Comparison of ENCODE assay signal across 13 cellular contexts in the genomic region with DNA sequence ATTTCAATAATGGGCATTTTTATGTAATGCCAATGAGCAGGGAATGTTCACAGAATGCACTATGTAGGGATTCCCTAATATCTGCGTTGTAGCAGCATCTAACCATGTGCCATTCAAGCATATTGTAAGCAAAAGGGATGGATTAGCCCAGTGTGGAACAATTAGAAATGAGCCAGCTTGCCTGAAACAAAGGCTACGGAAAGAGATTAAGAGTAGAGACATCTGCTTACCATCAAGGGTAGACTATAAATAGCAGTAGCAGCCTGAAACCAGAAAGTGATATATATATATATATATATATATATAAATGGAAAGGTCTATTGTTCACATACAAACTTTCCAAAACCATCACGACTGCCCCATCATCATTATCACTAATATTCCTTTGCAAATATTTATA. TPM values are rescaled to one million over a fixed set of nuclear protein-coding genes. Genes with fewer than 3 reads are reported as not detected.
DNase-seq lines count a peak whose midpoint lies in the region; ATAC-seq and TF ChIP-seq lines count a peak whose summit lies in the region.
"Had no signal": no experiment of that assay in that cellular context is flagged by ENCODE, and none has a peak within 500 bp of the region (broad histone marks: within the 10 kb centered on the region; RNA-seq: fewer than 3 reads in every experiment).

No MANE protein-coding gene starts in this region.

- H3K9me3 Mint-ChIP-seq in neural progenitor cell = peaks cover 2% of the 10 kb centered on the region
- H3K9me3 Mint-ChIP-seq in activated naive CD8-positive, alpha-beta T cell treated with anti-CD3 and anti-CD28 coated beads for 36 hours = peaks cover 3% of the 10 kb centered on the region

- H3K27ac ChIP-seq in cardiac muscle cell (peak overlapping the region; percentile 45), right atrium auricular region (no peak overlapping the region), neural progenitor cell (no peak overlapping the region)
- H3K27ac ChIP-seq: ovary had no signal

- H3K27me3 ChIP-seq in cardiac muscle cell = no peaks in the 10 kb centered on the region
- no peaks in the 10 kb centered on the region for H3K27me3 ChIP-seq in right atrium auricular region
- no peaks in the 10 kb centered on the region for H3K27me3 ChIP-seq in neural progenitor cell
- H3K27me3 ChIP-seq: ovary had no signal

- H3F3A ChIP-seq in neural progenitor cell (ENCODE audit: low read depth) = no peaks in the 10 kb centered on the region

- ATAC-seq in HG02642 (IDR thresholded peaks at IDR 0.05; ENCODE audit: poor library complexity, unreplicated experiment) (peak; percentile 42), HG03469 (IDR thresholded peaks at IDR 0.05; ENCODE audit: unreplicated experiment) (peak; percentile 22)

- peaks cover 3% of the 10 kb centered on the region for H3K27me3 Mint-ChIP-seq in neural progenitor cell (ENCODE audit: insufficient read depth, low read depth)
- no peaks in the 10 kb centered on the region for H3K27me3 Mint-ChIP-seq in activated naive CD8-positive, alpha-beta T cell treated with anti-CD3 and anti-CD28 coated beads for 36 hours

- no peaks in the 10 kb centered on the region for H3K36me3 Mint-ChIP-seq in neural progenitor cell
- H3K36me3 Mint-ChIP-seq in activated naive CD8-positive, alpha-beta T cell treated with anti-CD3 and anti-CD28 coated beads for 36 hours = no peaks in the 10 kb centered on the region

- DNase-seq in cardiac muscle cell (ENCODE audit: low read depth in 1 of 2, low spot score in 1 of 2) (peak in 1 of 2 donors; percentile 53), right atrium auricular region (ENCODE audit: low spot score) (no peak), neural progenitor cell (ENCODE audit: low spot score) (peak; percentile 42), cardiac septum (ENCODE audit: low spot score) (no peak)
- DNase-seq in activated naive CD8-positive, alpha-beta T cell treated with anti-CD3 and anti-CD28 coated beads for 36 hours = no peak
- no peak for DNase-seq in activated CD4-positive, CD25-positive, alpha-beta regulatory T cell treated with anti-CD3 and anti-CD28 coated beads, Interleukin-2, amount 50 U/mL, for 72 hours
- DNase-seq: activated T-cell treated with anti-CD3 and anti-CD28 coated beads for 4 hours; Calu3; hypothalamus; ovary; stimulated activated CD4-positive, alpha-beta T cell treated with anti-CD3 and anti-CD28 coated beads, Interleukin-2, amount 100 ng/mL, for 48 hours had no signal

- H3K4me3 Mint-ChIP-seq in neural progenitor cell = no peak overlapping the region
- no peak overlapping the region for H3K4me3 Mint-ChIP-seq in activated naive CD8-positive, alpha-beta T cell treated with anti-CD3 and anti-CD28 coated beads for 36 hours

- H3K4me2 ChIP-seq in neural progenitor cell = no peak overlapping the region

- no peaks in the 10 kb centered on the region for H3K79me2 ChIP-seq in neural progenitor cell (ENCODE audit: low read depth)

- H3K4me1 Mint-ChIP-seq in neural progenitor cell = peaks cover 21% of the 10 kb centered on the region
- H3K4me1 Mint-ChIP-seq in activated naive CD8-positive, alpha-beta T cell treated with anti-CD3 and anti-CD28 coated beads for 36 hours = peaks cover 3% of the 10 kb centered on the region

- H3K4me1 ChIP-seq in cardiac muscle cell (ENCODE audit: low read depth) (peaks cover 27% of the 10 kb centered on the region), right atrium auricular region (no peaks in the 10 kb centered on the region), neural progenitor cell (peaks cover 26% of the 10 kb centered on the region)

- intact Hi-C loops in cardiac septum (cut with DNase I) = no loop called here

- H3K9me3 ChIP-seq in cardiac muscle cell (ENCODE audit: low read depth) = no peaks in the 10 kb centered on the region
- H3K9me3 ChIP-seq in right atrium auricular region = no peaks in the 10 kb centered on the region
- no peaks in the 10 kb centered on the region for H3K9me3 ChIP-seq in neural progenitor cell (ENCODE audit: low read depth)
- H3K9me3 ChIP-seq: ovary had no signal

- H3K4me3 ChIP-seq in cardiac muscle cell (no peak overlapping the region), right atrium auricular region (no peak overlapping the region), neural progenitor cell (no peak overlapping the region)
- H3K4me3 ChIP-seq: ovary had no signal

- H4K20me1 ChIP-seq in neural progenitor cell (ENCODE audit: low read depth) = no peaks in the 10 kb centered on the region

- no peak overlapping the region for H2AFZ ChIP-seq in neural progenitor cell (replicated peaks)

- H3K36me3 ChIP-seq in cardiac muscle cell = no peaks in the 10 kb centered on the region
- H3K36me3 ChIP-seq in right atrium auricular region = no peaks in the 10 kb centered on the region
- H3K36me3 ChIP-seq in neural progenitor cell = no peaks in the 10 kb centered on the region
- H3K36me3 ChIP-seq: ovary had no signal

- no peak overlapping the region for H3K27ac Mint-ChIP-seq in neural progenitor cell
- no peak overlapping the region for H3K27ac Mint-ChIP-seq in activated naive CD8-positive, alpha-beta T cell treated with anti-CD3 and anti-CD28 coated beads for 36 hours

- TF ChIP-seq CTCF in cardiac muscle cell (IDR thresholded peaks at IDR 0.05; ENCODE audit: low read depth, low read length) (no peak), right atrium auricular region (IDR thresholded peaks at IDR 0.05) (no peak), neural progenitor cell (IDR thresholded peaks at IDR 0.05) (no peak)

- H3K9ac ChIP-seq in neural progenitor cell = no peak overlapping the region

RNA-seq across cellular contexts. Expression of a gene that starts 31.9 kb away (rescaled TPM):
- total RNA-seq in cardiac muscle cell (10.4 and 16.3 TPM in 2 replicates), right atrium auricular region (10 to 100 TPM; 11.1 to 11.8 TPM), neural progenitor cell (ENCODE audit: low replicate concordance) (25.2 and 38.5 TPM in 2 replicates), cardiac septum (10.2 TPM)
- polyA plus RNA-seq in cardiac muscle cell = 6.5 and 9.5 TPM in 2 replicates
- 10 to 100 TPM; 19.1 to 21.1 TPM for total RNA-seq in activated naive CD8-positive, alpha-beta T cell treated with anti-CD3 and anti-CD28 coated beads for 36 hours

RNA-seq across cellular contexts. Expression of a gene that starts 56.9 kb away (rescaled TPM):
- 33.4 and 36.0 TPM in 2 replicates for total RNA-seq in cardiac muscle cell
- 22.1 and 37.8 TPM in 2 replicates for polyA plus RNA-seq in cardiac muscle cell
- 10 to 100 TPM; 28.1 to 28.9 TPM for total RNA-seq in right atrium auricular region
- 86.1 and 96.7 TPM in 2 replicates for total RNA-seq in neural progenitor cell (ENCODE audit: low replicate concordance)
- 10 to 100 TPM; 29.9 to 32.8 TPM for total RNA-seq in activated naive CD8-positive, alpha-beta T cell treated with anti-CD3 and anti-CD28 coated beads for 36 hours
- total RNA-seq in cardiac septum = 28.0 TPM
